ENCODE assay signal across 8 cellular contexts in genomic region chr4:40662962-40663604, GRCh38. TPM values are rescaled to one million over a fixed set of nuclear protein-coding genes. Genes with fewer than 3 reads are reported as not detected.
DNase-seq lines count a peak whose midpoint lies in the region; ATAC-seq and TF ChIP-seq lines count a peak whose summit lies in the region.

No MANE protein-coding gene starts in this region.

- in situ Hi-C loops in mammary epithelial cell (cut with MboI; ENCODE audit: low sequenced_read_pairs in 2 of 2): no loop called here

- H3K9me3 Mint-ChIP-seq in activated CD8-positive, alpha-beta memory T cell treated with anti-CD3 and anti-CD28 coated beads, Interleukin-2, amount 10 ng/mL, durations not matched to agents 7 days and 5 days (ENCODE audit: low read depth): no peaks in the 10 kb centered on the region

- CTCF ChIA-PET in activated CD8-positive, alpha-beta memory T cell treated with anti-CD3 and anti-CD28 coated beads, Interleukin-2, amount 10 ng/mL, durations not matched to agents 7 days and 5 days (lab: Charles Lee): interaction anchor here (0.7 to 1.9 kb wide), 4 partner anchors 10 to 56 kb away, joined by 3 to 7 read pairs (median 4); no protein-coding TSS in a partner anchor
- CTCF ChIA-PET in mammary epithelial cell (lab: Charles Lee; ENCODE audit: low non-redundant PET): interaction anchor here (0.5 kb wide), 1 partner anchor 56 kb away, joined by 3 read pairs; no protein-coding TSS in a partner anchor

- H3K36me3 ChIP-seq in mammary epithelial cell (ENCODE audit: insufficient read depth, low read length): no peaks in the 10 kb centered on the region
- no peaks in the 10 kb centered on the region for H3K36me3 ChIP-seq in skeletal muscle satellite cell (ENCODE audit: insufficient read depth, low read length)

- no peak overlapping the region for H3K27ac ChIP-seq in mammary epithelial cell (ENCODE audit: insufficient read depth, low read depth, low read length)

- H3K4me3 Mint-ChIP-seq in activated CD8-positive, alpha-beta memory T cell treated with anti-CD3 and anti-CD28 coated beads, Interleukin-2, amount 10 ng/mL, durations not matched to agents 7 days and 5 days: no peak overlapping the region

- TF ChIP-seq CTCF in mammary epithelial cell (conservative IDR thresholded peaks at IDR 0.05 in 1 of 2, IDR thresholded peaks at IDR 0.05 in 1 of 2; ENCODE audit: extremely low read depth in 1 of 2, insufficient read depth in 1 of 2, low read depth in 1 of 2, low read length in 2 of 2): no peak

- peaks cover 23% of the 10 kb centered on the region for H3K4me1 Mint-ChIP-seq in activated CD8-positive, alpha-beta memory T cell treated with anti-CD3 and anti-CD28 coated beads, Interleukin-2, amount 10 ng/mL, durations not matched to agents 7 days and 5 days

- H3K9ac ChIP-seq in mammary epithelial cell (ENCODE audit: insufficient read depth, low read length) (no peak overlapping the region), skeletal muscle satellite cell (ENCODE audit: low read depth, low read length) (peak overlapping the region; percentile 13)

- DNase-seq in activated CD8-positive, alpha-beta memory T cell treated with anti-CD3 and anti-CD28 coated beads, Interleukin-2, amount 10 ng/mL, durations not matched to agents 7 days and 5 days: no peak
- DNase-seq in activated CD8-positive, alpha-beta memory T cell treated with anti-CD3 and anti-CD28 coated beads, Interleukin-2, amount 50 U/mL, for 48 hours: no peak
- DNase-seq in NCI-H2107 (lab: John Stamatoyannopoulos, UW) (peak; percentile 8), mammary epithelial cell (peak; percentile 85), UCSD-AML1 (lab: John Stamatoyannopoulos, UW; ENCODE audit: unreplicated experiment) (no peak), globus pallidus (ENCODE audit: low spot score) (no peak)

- no peaks in the 10 kb centered on the region for H3K9me3 ChIP-seq in mammary epithelial cell (replicated peaks; ENCODE audit: insufficient read depth, low read length)
- no peaks in the 10 kb centered on the region for H3K9me3 ChIP-seq in skeletal muscle satellite cell (replicated peaks; ENCODE audit: low read length)

- H2AFZ ChIP-seq in mammary epithelial cell (ENCODE audit: low read depth, low read length): no peak overlapping the region

- peak overlapping the region; percentile 73 for H3K27ac Mint-ChIP-seq in activated CD8-positive, alpha-beta memory T cell treated with anti-CD3 and anti-CD28 coated beads, Interleukin-2, amount 10 ng/mL, durations not matched to agents 7 days and 5 days

- peak; percentile 39 for ATAC-seq in activated CD8-positive, alpha-beta memory T cell treated with anti-CD3 and anti-CD28 coated beads, Interleukin-2, amount 10 ng/mL, durations not matched to agents 7 days and 5 days
- peak; percentile 81 for ATAC-seq in HG02798 (IDR thresholded peaks at IDR 0.05; ENCODE audit: poor library complexity, unreplicated experiment)

- 51% methylated on average over 9 of the region's 10 CpGs for WGBS in mammary epithelial cell (ENCODE audit: low coverage, missing lambda C conversion rate)

- H4K20me1 ChIP-seq in mammary epithelial cell (ENCODE audit: insufficient read depth, low read length): no peaks in the 10 kb centered on the region

- intact Hi-C loops in mammary epithelial cell (cut with micrococcal nuclease): no loop called here

- no peaks in the 10 kb centered on the region for H3K79me2 ChIP-seq in mammary epithelial cell (ENCODE audit: insufficient read depth, low read length)

- H3K4me2 ChIP-seq in mammary epithelial cell (ENCODE audit: insufficient read depth, low read depth, low read length) (peak overlapping the region; percentile 1), skeletal muscle satellite cell (ENCODE audit: low read length) (peak overlapping the region; percentile 76)

- H3K27me3 Mint-ChIP-seq in activated CD8-positive, alpha-beta memory T cell treated with anti-CD3 and anti-CD28 coated beads, Interleukin-2, amount 10 ng/mL, durations not matched to agents 7 days and 5 days: no peaks in the 10 kb centered on the region

- peaks cover 1% of the 10 kb centered on the region for H3K36me3 Mint-ChIP-seq in activated CD8-positive, alpha-beta memory T cell treated with anti-CD3 and anti-CD28 coated beads, Interleukin-2, amount 10 ng/mL, durations not matched to agents 7 days and 5 days

- H3K27me3 ChIP-seq in mammary epithelial cell (ENCODE audit: insufficient read depth, low read length): no peaks in the 10 kb centered on the region
- no peaks in the 10 kb centered on the region for H3K27me3 ChIP-seq in skeletal muscle satellite cell (ENCODE audit: control insufficient read depth, insufficient read depth, low read length)

- dilution Hi-C loops in mammary epithelial cell (cut with HindIII; ENCODE audit: low sequenced_read_pairs): no loop called here

- H3K4me3 ChIP-seq in mammary epithelial cell (replicated peaks in 1 of 3; ENCODE audit: insufficient read depth in 1 of 3, low read depth in 2 of 3, low read length in 3 of 3): no peak overlapping the region
- peak overlapping the region; percentile 32 for H3K4me3 ChIP-seq in skeletal muscle satellite cell (ENCODE audit: low read length)

- no TSS peak for BruUV-seq in mammary epithelial cell (replicated peaks; lab: Mats Ljungman, UMichigan)

- H3K4me1 ChIP-seq in mammary epithelial cell (ENCODE audit: insufficient read depth, low read length): peaks cover 5% of the 10 kb centered on the region
- H3K4me1 ChIP-seq in skeletal muscle satellite cell (ENCODE audit: control insufficient read depth, insufficient read depth, low read length): peaks cover 14% of the 10 kb centered on the region

RNA-seq across cellular contexts. Expression of gene RBM47, which starts 33.4 kb away (rescaled TPM):
- 1 to 10 TPM; 2.2 to 2.3 TPM for total RNA-seq in activated CD8-positive, alpha-beta memory T cell treated with anti-CD3 and anti-CD28 coated beads, Interleukin-2, amount 10 ng/mL, durations not matched to agents 7 days and 5 days
- 1 to 10 TPM in 1 of 2 donors, under 1 TPM in 1; 0.45 to 3.0 TPM for total RNA-seq in mammary epithelial cell
- polyA plus RNA-seq in mammary epithelial cell: 1.7 TPM
- polyA minus RNA-seq in mammary epithelial cell: 1.1 TPM
- under 0.01 TPM in 1 of 2 replicates, not detected in the other for total RNA-seq in skeletal muscle satellite cell (2012; rRNA removed)

Comparison
In these comparisons a context has a peak if more than half of its experiments do, and no peak if none do; other contexts are left out.
1. DNase-seq: peak in NCI-H2107 (single experiment) and mammary epithelial cell (single experiment); none in activated CD8-positive, alpha-beta memory T cell treated with anti-CD3 and anti-CD28 coated beads, Interleukin-2, amount 10 ng/mL, durations not matched to agents 7 days and 5 days (single experiment), activated CD8-positive, alpha-beta memory T cell treated with anti-CD3 and anti-CD28 coated beads, Interleukin-2, amount 50 U/mL, for 48 hours (single experiment), UCSD-AML1 (single experiment) and globus pallidus (single experiment).